Comparison of ENCODE assay signal across 8 cellular contexts in the genomic region with DNA sequence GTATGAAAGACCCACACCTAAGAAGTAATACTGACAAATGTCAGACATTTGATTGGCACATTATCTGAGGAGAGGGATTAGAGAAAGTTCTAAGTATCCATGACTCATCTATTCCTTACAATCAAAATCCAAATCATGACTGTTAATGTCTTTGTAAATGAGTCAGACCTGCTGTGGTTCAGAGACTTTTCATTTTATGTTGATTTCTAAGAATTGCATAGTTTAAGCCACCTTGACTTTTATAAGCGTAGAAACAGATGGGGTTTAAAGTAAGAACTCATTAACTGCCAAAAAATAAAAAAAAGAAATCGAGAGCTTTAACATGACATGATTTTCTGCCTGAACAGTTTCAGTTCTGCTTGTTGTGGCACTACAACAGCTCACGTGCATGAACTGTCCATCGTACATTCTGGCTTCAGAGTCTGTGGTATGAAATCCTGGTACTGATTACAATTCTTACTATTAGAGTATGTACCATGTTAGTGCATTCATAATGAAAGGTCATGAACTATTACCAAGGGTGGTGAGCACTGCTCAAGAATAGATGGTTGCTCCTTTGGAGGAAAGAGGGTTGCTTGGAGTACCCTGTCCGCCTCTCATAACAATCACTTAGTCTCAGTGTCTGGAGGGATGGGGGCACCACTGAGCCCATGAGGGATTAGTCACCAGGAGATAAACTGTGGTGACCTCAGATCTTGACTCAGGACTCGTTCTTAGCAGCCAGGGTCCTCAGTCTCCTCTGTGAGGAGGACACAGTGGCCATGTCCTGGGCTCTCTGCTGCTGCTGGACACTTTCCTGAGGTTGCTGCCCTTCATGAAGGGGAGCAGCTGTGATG. TPM values are rescaled to one million over a fixed set of nuclear protein-coding genes. Genes with fewer than 3 reads are reported as not detected.
DNase-seq lines count a peak whose midpoint lies in the region; ATAC-seq, FAIRE-seq and TF ChIP-seq lines count a peak whose summit lies in the region.

No MANE protein-coding gene starts in this region.

- H3K4me3 ChIP-seq in mammary epithelial cell (replicated peaks in 1 of 3; ENCODE audit: insufficient read depth in 1 of 3, low read depth in 2 of 3, low read length in 3 of 3) (no peak overlapping the region), transverse colon (no peak overlapping the region), small intestine (ENCODE audit: low read depth in 1 of 2, low read length in 2 of 2) (no peak overlapping the region)

- H4K20me1 ChIP-seq in mammary epithelial cell (ENCODE audit: insufficient read depth, low read length) = no peaks in the 10 kb centered on the region

- TF ChIP-seq EP300 in transverse colon (IDR thresholded peaks at IDR 0.05; ENCODE audit: low read depth) = no peak

- peak overlapping the region; percentile 36 for H3K4me2 ChIP-seq in mammary epithelial cell (ENCODE audit: insufficient read depth, low read depth, low read length)

- H3K4me1 Mint-ChIP-seq in IgD-negative memory B cell = peaks cover 12 to 16% (median 14%) of the 10 kb centered on the region in 3 donors

- peaks cover 34% of the 10 kb centered on the region for H3K79me2 ChIP-seq in mammary epithelial cell (ENCODE audit: insufficient read depth, low read length)

- FAIRE-seq in GM18507 (lab: Jason Lieb, UNC) (peak; percentile 96), small intestine (lab: Jason Lieb, UNC) (no peak)

- H3K9ac ChIP-seq in mammary epithelial cell (ENCODE audit: insufficient read depth, low read length) = peak overlapping the region; percentile 12

- CTCF ChIA-PET in mammary epithelial cell (lab: Charles Lee; ENCODE audit: low non-redundant PET) = interaction anchor here (0.7 kb wide), 1 partner anchor 40 kb away, joined by 3 read pairs; no protein-coding TSS in a partner anchor

- no peak for TF ChIP-seq CTCF in mammary epithelial cell (conservative IDR thresholded peaks at IDR 0.05 in 1 of 2, IDR thresholded peaks at IDR 0.05 in 1 of 2; ENCODE audit: extremely low read depth in 1 of 2, insufficient read depth in 1 of 2, low read depth in 1 of 2, low read length in 2 of 2)
- no peak for TF ChIP-seq CTCF in transverse colon (IDR thresholded peaks at IDR 0.05)

- DNase-seq in GM18507 (ENCODE audit: extremely low spot score, insufficient read length, low read depth) (peak; percentile 37), mammary epithelial cell (peak; percentile 74), transverse colon (no peak), AG08396 (ENCODE audit: low spot score) (no peak), GOT3 (lab: John Stamatoyannopoulos, UW) (no peak), small intestine (no peak)

- peaks cover 0 to 3% (median 0%) of the 10 kb centered on the region in 3 donors for H3K9me3 Mint-ChIP-seq in IgD-negative memory B cell

- BruUV-seq in mammary epithelial cell (replicated peaks; lab: Mats Ljungman, UMichigan) = no TSS peak

- peak overlapping the region; percentile 55 for H3K27ac ChIP-seq in mammary epithelial cell (ENCODE audit: insufficient read depth, low read depth, low read length)
- H3K27ac ChIP-seq in transverse colon = peak overlapping the region in 1 of 4 donors; percentile 25
- H3K27ac ChIP-seq in small intestine (ENCODE audit: low read depth in 1 of 2, low read length in 1 of 2) = no peak overlapping the region

- no peaks in the 10 kb centered on the region for H3K27me3 Mint-ChIP-seq in IgD-negative memory B cell

- TF ChIP-seq POLR2A in transverse colon (IDR thresholded peaks at IDR 0.05) = no peak

- H2AFZ ChIP-seq in mammary epithelial cell (ENCODE audit: low read depth, low read length) = no peak overlapping the region

- peaks cover 17% of the 10 kb centered on the region for H3K36me3 Mint-ChIP-seq in IgD-negative memory B cell

- H3K4me1 ChIP-seq in mammary epithelial cell (ENCODE audit: insufficient read depth, low read length) = peaks cover 37% of the 10 kb centered on the region
- H3K4me1 ChIP-seq in transverse colon = no peaks in the 10 kb centered on the region
- no peaks in the 10 kb centered on the region for H3K4me1 ChIP-seq in small intestine (ENCODE audit: control insufficient read depth in 2 of 2, insufficient read depth in 1 of 2, low read depth in 1 of 2, low read length in 1 of 2)

- intact Hi-C loops in mammary epithelial cell (cut with micrococcal nuclease) (no loop called here), transverse colon (cut with DNase I; ENCODE audit: low total_unique reads) (no loop called here)

- H3K4me3 Mint-ChIP-seq in IgD-negative memory B cell = peak overlapping the region in 3 of 4 donors; percentile 2 to 58 (median 44)

- dilution Hi-C loops in mammary epithelial cell (cut with HindIII; ENCODE audit: low sequenced_read_pairs) = no loop called here

- in situ Hi-C loops in mammary epithelial cell (cut with MboI; ENCODE audit: low sequenced_read_pairs in 2 of 2) (no loop called here), transverse colon (cut with MboI; ENCODE audit: low pct_ligation_motif_present in 1 of 4, low pct_unique_long_range_greater_than_20kb in 1 of 4, low sequenced_read_pairs in 3 of 4) (loop anchor here in 1 of 4 donors (25.0 kb wide), 1 partner anchor 401 kb away; no protein-coding TSS in a partner anchor)

- H3K36me3 ChIP-seq in mammary epithelial cell (ENCODE audit: insufficient read depth, low read length) (peaks cover 39% of the 10 kb centered on the region), transverse colon (peaks cover 0 to 13% (median 6%) of the 10 kb centered on the region in 4 donors), small intestine (ENCODE audit: control insufficient read depth in 2 of 2, insufficient read depth in 2 of 2, low read length in 2 of 2) (peaks cover 3 to 7% of the 10 kb centered on the region in 2 donors)

- WGBS in mammary epithelial cell (ENCODE audit: low coverage, missing lambda C conversion rate) = 68% methylated on average over 6 of the region's 6 CpGs
- WGBS in transverse colon (ENCODE audit: low coverage in 1 of 2), 2 donors = 58 to 82% methylated on average over 4 to 6 of the region's 6 CpGs
- WGBS in small intestine, 3 donors = 55 to 64% (median 55%) methylated on average over 6 of the region's 6 CpGs

- no peaks in the 10 kb centered on the region for H3K9me3 ChIP-seq in mammary epithelial cell (replicated peaks; ENCODE audit: insufficient read depth, low read length)
- H3K9me3 ChIP-seq in transverse colon = no peaks in the 10 kb centered on the region
- H3K9me3 ChIP-seq in small intestine (ENCODE audit: control insufficient read depth, low read depth) = no peaks in the 10 kb centered on the region

- H3K27ac Mint-ChIP-seq in IgD-negative memory B cell = peak overlapping the region; percentile 7 to 80 (median 47)

- H3K27me3 ChIP-seq in mammary epithelial cell (ENCODE audit: insufficient read depth, low read length) (no peaks in the 10 kb centered on the region), transverse colon (no peaks in the 10 kb centered on the region), small intestine (ENCODE audit: control insufficient read depth in 2 of 2, insufficient read depth in 2 of 2, low read length in 2 of 2) (no peaks in the 10 kb centered on the region)

- ATAC-seq in GM21737 (IDR thresholded peaks at IDR 0.05; ENCODE audit: unreplicated experiment) = peak; percentile 98

RNA-seq across cellular contexts. Expression of gene ACSM6, which starts 42.2 kb away (rescaled TPM):
- polyA plus RNA-seq in IgD-negative memory B cell = not detected
- total RNA-seq in mammary epithelial cell = not detected
- polyA plus RNA-seq in mammary epithelial cell = not detected
- polyA minus RNA-seq in mammary epithelial cell = not detected
- total RNA-seq in transverse colon = not detected
- polyA plus RNA-seq in small intestine = not detected

RNA-seq across cellular contexts. Expression of gene PDLIM1, which starts 54.5 kb away (rescaled TPM):
- polyA plus RNA-seq in IgD-negative memory B cell = 357 TPM
- 100 to 1,000 TPM; 105 to 364 TPM for total RNA-seq in mammary epithelial cell
- polyA plus RNA-seq in mammary epithelial cell = 290 TPM
- polyA minus RNA-seq in mammary epithelial cell = 643 TPM
- total RNA-seq in transverse colon = 100 to 1,000 TPM; 201 to 259 (median 225) TPM
- 100 to 1,000 TPM; 206 to 572 (median 368) TPM for polyA plus RNA-seq in small intestine

Comparison
In these comparisons a context has a peak if more than half of its experiments do, and no peak if none do; other contexts are left out.
1. DNase-seq: peak in GM18507 (single experiment) and mammary epithelial cell (single experiment); none in transverse colon (single experiment), AG08396 (single experiment), GOT3 (single experiment) and small intestine (single experiment).